In the genomic region with DNA sequence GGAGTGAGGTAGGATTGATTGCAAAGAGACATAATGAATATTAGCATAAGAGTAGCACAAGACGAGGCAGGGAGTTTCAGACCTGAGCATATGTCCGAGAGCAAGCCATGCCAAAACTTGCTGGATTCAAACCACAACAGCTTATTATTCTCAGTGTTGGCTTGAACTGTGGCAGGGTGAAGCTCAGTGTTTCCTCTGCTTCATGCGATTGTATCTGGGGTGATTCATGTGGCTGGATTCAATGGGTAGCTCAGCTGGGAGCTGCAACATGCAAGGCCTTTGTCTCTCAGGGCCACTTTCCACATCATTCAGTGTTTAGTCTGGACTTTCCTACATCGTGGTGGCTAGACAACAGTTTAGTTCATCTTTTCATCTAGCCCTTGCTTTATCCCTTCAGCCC, we compare ENCODE assay signal across 16 cellular contexts. TPM values are rescaled to one million over a fixed set of nuclear protein-coding genes. Genes with fewer than 3 reads are reported as not detected.
DNase-seq lines count a peak whose midpoint lies in the region; ATAC-seq, FAIRE-seq and TF ChIP-seq lines count a peak whose summit lies in the region.
"Had no signal": no experiment of that assay in that cellular context is flagged by ENCODE, and none has a peak within 500 bp of the region (broad histone marks: within the 10 kb centered on the region; RNA-seq: fewer than 3 reads in every experiment).

No MANE protein-coding gene starts in this region.

- no peak for ATAC-seq in GM18511 (IDR thresholded peaks at IDR 0.05; ENCODE audit: unreplicated experiment)

- H2AFZ ChIP-seq in hepatocyte = no peak overlapping the region

- H3K27me3 Mint-ChIP-seq in Caco-2 (ENCODE audit: insufficient read depth, unreplicated experiment) = peaks cover 3% of the 10 kb centered on the region
- no peaks in the 10 kb centered on the region for H3K27me3 Mint-ChIP-seq in type B pancreatic cell
- H3K27me3 Mint-ChIP-seq: activated B cell treated with CpG ODN at 0.5 μM for 24 hours had no signal

- intact Hi-C loops in Caco-2 (cut with micrococcal nuclease; ENCODE audit: unreplicated experiment) = no loop called here

- H3K4me1 Mint-ChIP-seq in Caco-2 (ENCODE audit: low read depth, unreplicated experiment) (no peaks in the 10 kb centered on the region), type B pancreatic cell (ENCODE audit: unreplicated experiment) (no peaks in the 10 kb centered on the region)

- BruUV-seq in Caco-2 (replicated peaks; lab: Mats Ljungman, UMichigan) = no TSS peak

- no peak overlapping the region for H3K27ac Mint-ChIP-seq in Caco-2 (ENCODE audit: unreplicated experiment)
- no peak overlapping the region for H3K27ac Mint-ChIP-seq in type B pancreatic cell
- H3K27ac Mint-ChIP-seq: activated B cell treated with CpG ODN at 0.5 μM for 24 hours, memory B cell had no signal

- H3K9me2 ChIP-seq in hepatocyte (replicated peaks; ENCODE audit: insufficient read depth) = no peaks in the 10 kb centered on the region

- H3K4me3 Mint-ChIP-seq in Caco-2 (ENCODE audit: unreplicated experiment) (no peak overlapping the region), type B pancreatic cell (no peak overlapping the region)
- H3K4me3 Mint-ChIP-seq: activated B cell treated with CpG ODN at 0.5 μM for 24 hours, memory B cell had no signal

- H3K4me1 ChIP-seq in hepatocyte (ENCODE audit: insufficient read depth) (no peaks in the 10 kb centered on the region), Caco-2 (no peaks in the 10 kb centered on the region)

- CTCF ChIA-PET in AG04449 (lab: Yijun Ruan, JAX) = interaction anchor here (1.1 kb wide), 1 partner anchor 15 kb away, joined by 5 read pairs; no protein-coding TSS in a partner anchor
- CTCF ChIA-PET in Caco-2 (lab: Charles Lee) = no interaction called here

- TF ChIP-seq POLR2A in H54 (IDR thresholded peaks at IDR 0.05; ENCODE audit: low read depth, low read length) = no peak

- WGBS in hepatocyte (ENCODE audit: low lambda C conversion rate, missing lambda C conversion rate) = 61% methylated on average over 4 of the region's 4 CpGs

- H3K36me3 Mint-ChIP-seq in Caco-2 (ENCODE audit: insufficient read depth, unreplicated experiment) = no peaks in the 10 kb centered on the region
- no peaks in the 10 kb centered on the region for H3K36me3 Mint-ChIP-seq in type B pancreatic cell
- H3K36me3 Mint-ChIP-seq: memory B cell had no signal

- no peaks in the 10 kb centered on the region for H3K79me2 ChIP-seq in hepatocyte

- H3K36me3 ChIP-seq in hepatocyte (replicated peaks; ENCODE audit: insufficient read depth, low read depth) (no peaks in the 10 kb centered on the region), Caco-2 (ENCODE audit: control insufficient read depth, insufficient read depth, low read length) (no peaks in the 10 kb centered on the region)
- H3K36me3 ChIP-seq: neutrophil had no signal

- no peaks in the 10 kb centered on the region for H3K27me3 ChIP-seq in hepatocyte
- H3K27me3 ChIP-seq in Caco-2 (replicated peaks; ENCODE audit: control insufficient read depth, insufficient read depth, low read length) = no peaks in the 10 kb centered on the region
- H3K27me3 ChIP-seq: neutrophil had no signal

- no peaks in the 10 kb centered on the region for H4K20me1 ChIP-seq in hepatocyte (ENCODE audit: insufficient read depth, poor library complexity, severe bottlenecking)

- in situ Hi-C loops in astrocyte of the cerebellum (cut with HindIII; ENCODE audit: low sequenced_read_pairs) = no loop called here

- DNase-seq in AG04449 (ENCODE audit: low read depth, low spot score) = peak; percentile 65
- DNase-seq in H54 (ENCODE audit: insufficient read length, low spot score) = no peak
- peak; percentile 91 for DNase-seq in astrocyte of the cerebellum (ENCODE audit: low read depth)
- peak; percentile 8 for DNase-seq in hepatocyte (ENCODE audit: low spot score)
- no peak for DNase-seq in Caco-2
- no peak for DNase-seq in SIG-M5 (lab: John Stamatoyannopoulos, UW)
- no peak for DNase-seq in type B pancreatic cell (ENCODE audit: extremely low spot score, unreplicated experiment)
- DNase-seq: activated B cell treated with CpG ODN at 0.5 μM for 24 hours; activated naive CD4-positive, alpha-beta T cell treated with anti-CD3 and anti-CD28 coated beads, Interleukin-2, amount 50 U/mL, for 16 hours; NCI-H1092 treated with DMSO at 0.1 percent for 48 hours; NCI-H226; stimulated activated CD4-positive, alpha-beta T cell treated with anti-CD3 and anti-CD28 coated beads, Interleukin-12 subunit alpha, Interleukin-12 subunit beta, amount 100 ng/mL, for 4 hours; SW 1271 had no signal

- H3K9me3 ChIP-seq in hepatocyte (ENCODE audit: low read depth) = no peaks in the 10 kb centered on the region
- H3K9me3 ChIP-seq in Caco-2 = no peaks in the 10 kb centered on the region
- H3K9me3 ChIP-seq: neutrophil had no signal

- H3K4me2 ChIP-seq in hepatocyte = no peak overlapping the region

- H3K27ac ChIP-seq in hepatocyte = no peak overlapping the region
- H3K27ac ChIP-seq: neutrophil had no signal

- peak; percentile 97 for FAIRE-seq in H54 (lab: Jason Lieb, UNC)

- H3K4me3 ChIP-seq in AG04449 (ENCODE audit: low read depth, low read length) = no peak overlapping the region
- no peak overlapping the region for H3K4me3 ChIP-seq in astrocyte of the cerebellum (ENCODE audit: low read depth, low read length)
- H3K4me3 ChIP-seq in hepatocyte = no peak overlapping the region
- no peak overlapping the region for H3K4me3 ChIP-seq in Caco-2 (ENCODE audit: low read depth, low read length)

- no peaks in the 10 kb centered on the region for H3K9me3 Mint-ChIP-seq in Caco-2 (ENCODE audit: unreplicated experiment)
- H3K9me3 Mint-ChIP-seq in type B pancreatic cell = no peaks in the 10 kb centered on the region

- TF ChIP-seq CTCF in AG04449 (IDR thresholded peaks at IDR 0.05; ENCODE audit: insufficient read depth, low read length, missing control alignments) (no peak), astrocyte of the cerebellum (IDR thresholded peaks at IDR 0.05; ENCODE audit: low read depth, low read length, missing control alignments) (no peak), hepatocyte (IDR thresholded peaks at IDR 0.05; ENCODE audit: poor library complexity) (no peak), Caco-2 (IDR thresholded peaks at IDR 0.05; ENCODE audit: insufficient read depth in 1 of 2, low read depth in 1 of 2, low read length in 1 of 2, severe bottlenecking in 1 of 2, unreplicated experiment in 1 of 2) (no peak), type B pancreatic cell (conservative IDR thresholded peaks at IDR 0.05) (no peak)

- POLR2A ChIA-PET in AG04449 (lab: Yijun Ruan, JAX) = no interaction called here
- POLR2A ChIA-PET in Caco-2 (lab: Charles Lee) = no interaction called here

RNA-seq across cellular contexts. Expression of gene E2F7, which starts 22.1 kb away (rescaled TPM):
- 3.5 TPM in 2 replicates for total RNA-seq in hepatocyte
- 2.0 and 3.9 TPM in 2 replicates for polyA plus RNA-seq in hepatocyte
- total RNA-seq in Caco-2 (2022) = 11.4 and 11.6 TPM in 2 replicates
- 7.4 and 24.8 TPM in 2 replicates for total RNA-seq in type B pancreatic cell (ENCODE audit: low replicate concordance)

Comparison
In these comparisons a context has a peak if more than half of its experiments do, and no peak if none do; other contexts are left out.
1. DNase-seq: peak in AG04449 (single experiment), astrocyte of the cerebellum (single experiment) and hepatocyte (single experiment); none in H54 (single experiment), Caco-2 (0 of 2), SIG-M5 (single experiment) and type B pancreatic cell (single experiment).